17 cellular contexts compared by ENCODE assay signal in genomic region chr15:64070106-64070505, GRCh38. TPM values are rescaled to one million over a fixed set of nuclear protein-coding genes. Genes with fewer than 3 reads are reported as not detected.
DNase-seq lines count a peak whose midpoint lies in the region; ATAC-seq and TF ChIP-seq lines count a peak whose summit lies in the region.
"Had no signal": no experiment of that assay in that cellular context is flagged by ENCODE, and none has a peak within 500 bp of the region (broad histone marks: within the 10 kb centered on the region; RNA-seq: fewer than 3 reads in every experiment).

No MANE protein-coding gene starts in this region.

- TF ChIP-seq POLR2A in adrenal gland (IDR thresholded peaks at IDR 0.05): no peak

- TF ChIP-seq CTCF in HEK293 (tag by site-specific recombination; IDR thresholded peaks at IDR 0.05) (no peak), adrenal gland (IDR thresholded peaks at IDR 0.05) (no peak)

- peak overlapping the region; percentile 81 for H3K27ac Mint-ChIP-seq in memory B cell
- H3K27ac Mint-ChIP-seq: activated CD4-positive, alpha-beta memory T cell treated with anti-CD3 and anti-CD28 coated beads, Interleukin-2, amount 10 ng/mL, durations not matched to agents 7 days and 5 days; activated naive CD4-positive, alpha-beta T cell treated with anti-CD3 and anti-CD28 coated beads for 36 hours; natural killer cell treated with Interleukin-12 subunit alpha and Interleukin-12 subunit beta and Interleukin-15 and Interleukin-18, amount 100 ng/mL, for 72 hours had no signal

- H3K27ac ChIP-seq in HEK293 (ENCODE audit: extremely low read depth, low read depth, low read length) (no peak overlapping the region), adrenal gland (peak overlapping the region; percentile 22 to 95 (median 87)), temporal lobe (ENCODE audit: low read depth, low read length) (peak overlapping the region; percentile 6)

- intact Hi-C loops in adrenal gland (cut with DNase I): no loop called here

- 95 to 97% (median 97%) methylated on average over 3 of the region's 3 CpGs for WGBS in adrenal gland, 4 donors

- H3K4me3 ChIP-seq in HEK293 (ENCODE audit: low read depth, low read length): no peak overlapping the region
- no peak overlapping the region for H3K4me3 ChIP-seq in adrenal gland
- H3K4me3 ChIP-seq: upper lobe of left lung had no signal

- H3K4me3 Mint-ChIP-seq in memory B cell: no peak overlapping the region
- H3K4me3 Mint-ChIP-seq: activated CD4-positive, alpha-beta memory T cell treated with anti-CD3 and anti-CD28 coated beads, Interleukin-2, amount 10 ng/mL, durations not matched to agents 7 days and 5 days; activated naive CD4-positive, alpha-beta T cell treated with anti-CD3 and anti-CD28 coated beads for 36 hours; natural killer cell treated with Interleukin-12 subunit alpha and Interleukin-12 subunit beta and Interleukin-15 and Interleukin-18, amount 100 ng/mL, for 72 hours had no signal

- H3K27me3 Mint-ChIP-seq in memory B cell: no peaks in the 10 kb centered on the region
- H3K27me3 Mint-ChIP-seq: activated CD4-positive, alpha-beta memory T cell treated with anti-CD3 and anti-CD28 coated beads, Interleukin-2, amount 10 ng/mL, durations not matched to agents 7 days and 5 days; natural killer cell treated with Interleukin-12 subunit alpha and Interleukin-12 subunit beta and Interleukin-15 and Interleukin-18, amount 100 ng/mL, for 72 hours had no signal

- H3K9me3 ChIP-seq in HEK293 (ENCODE audit: control insufficient read depth, insufficient read depth, low read depth, low read length) (no peaks in the 10 kb centered on the region), adrenal gland (replicated peaks in 1 of 3) (no peaks in the 10 kb centered on the region)
- H3K9me3 ChIP-seq: upper lobe of left lung had no signal

- H3K4me1 ChIP-seq in HEK293 (ENCODE audit: control insufficient read depth, insufficient read depth, low read length) (no peaks in the 10 kb centered on the region), adrenal gland (replicated peaks in 1 of 2) (peaks cover 41 to 49% of the 10 kb centered on the region in 2 donors)

- DNase-seq in adrenal gland (no peak), memory B cell (ENCODE audit: low spot score in 2 of 2) (no peak), OCI-M2 (lab: John Stamatoyannopoulos, UW; ENCODE audit: unreplicated experiment) (no peak)
- no peak for DNase-seq in activated effector memory CD4-positive, alpha-beta T cell treated with Interleukin-2 at 50 U/mL for 16 hours
- DNase-seq in stimulated activated naive CD4-positive, alpha-beta T cell (lab: John Stamatoyannopoulos, UW): no peak
- DNase-seq: cortex of kidney, GOT3, hippocampal formation, NCI-H2107, NCI-H526 treated with DMSO at 0.1 percent for 48 hours had no signal

- H3K36me3 ChIP-seq in HEK293 (ENCODE audit: control insufficient read depth in 2 of 2, insufficient read depth in 1 of 2, low read length in 2 of 2) (peaks cover 0 to 11% of the 10 kb centered on the region in 2 experiments; a peak in 1 of 3 replicates), adrenal gland (replicated peaks in 1 of 2) (peaks cover 0 to 7% of the 10 kb centered on the region in 2 donors)

- CTCF ChIA-PET in HEK293 (lab: Yijun Ruan, JAX): interaction anchor here (0.8 to 5.2 kb wide), 4 partner anchors 13 to 477 kb away, joined by 3 to 60 read pairs (median 4); no protein-coding TSS in a partner anchor

- POLR2A ChIA-PET in HEK293 (lab: Yijun Ruan, JAX): interaction anchor here (1.3 kb wide), 1 partner anchor 24 kb away, joined by 5 read pairs; the partner anchor contains the start of gene CIAO2A

- no peak for ATAC-seq in memory B cell (ENCODE audit: low read depth)
- ATAC-seq in HG02588 (IDR thresholded peaks at IDR 0.05; ENCODE audit: unreplicated experiment): no peak
- ATAC-seq: natural killer cell treated with Interleukin-12 subunit alpha and Interleukin-12 subunit beta and Interleukin-15 and Interleukin-18, amount 100 ng/mL, for 72 hours had no signal

- no peaks in the 10 kb centered on the region for H3K27me3 ChIP-seq in adrenal gland
- H3K27me3 ChIP-seq: upper lobe of left lung had no signal

- no peaks in the 10 kb centered on the region for H3K9me3 Mint-ChIP-seq in memory B cell
- H3K9me3 Mint-ChIP-seq: activated CD4-positive, alpha-beta memory T cell treated with anti-CD3 and anti-CD28 coated beads, Interleukin-2, amount 10 ng/mL, durations not matched to agents 7 days and 5 days; activated naive CD4-positive, alpha-beta T cell treated with anti-CD3 and anti-CD28 coated beads for 36 hours; natural killer cell treated with Interleukin-12 subunit alpha and Interleukin-12 subunit beta and Interleukin-15 and Interleukin-18, amount 100 ng/mL, for 72 hours had no signal

- H3K36me3 Mint-ChIP-seq in memory B cell: peaks cover 13% of the 10 kb centered on the region

- peaks cover 15% of the 10 kb centered on the region for H3K4me1 Mint-ChIP-seq in memory B cell

TF ChIP-seq in HEK293, 187 proteins besides CTCF, POLR2A, EP300 and RAD21:
- TF ChIP-seq ZFP41 (tag by site-specific recombination; IDR thresholded peaks at IDR 0.05; ENCODE audit: borderline replicate concordance) (no peak), PRDM10 (tag by site-specific recombination; IDR thresholded peaks at IDR 0.05) (peak; percentile 70), ZNF645 (tag by site-specific recombination; IDR thresholded peaks at IDR 0.05) (no peak)

RNA-seq across cellular contexts. Expression of gene CIAO2A, which starts 23.5 kb away (rescaled TPM):
- total RNA-seq in adrenal gland: 100 to 1,000 TPM in 5 of 8 donors, 10 to 100 TPM in 3; 49.2 to 209 (median 118) TPM
- 100 to 1,000 TPM in 2 of 3 donors, 10 to 100 TPM in 1; 93.6 to 154 (median 108) TPM for polyA plus RNA-seq in adrenal gland
- total RNA-seq in temporal lobe: 29.0 TPM

RNA-seq across cellular contexts. Expression of gene DAPK2, which starts 23.8 kb away (rescaled TPM):
- total RNA-seq in adrenal gland: 1 to 10 TPM; 2.9 to 8.4 (median 6.5) TPM
- 1 to 10 TPM in 2 of 3 donors, under 1 TPM in 1; 0.97 to 8.7 (median 6.4) TPM for polyA plus RNA-seq in adrenal gland
- total RNA-seq in temporal lobe: 3.4 TPM

RNA-seq across cellular contexts. Expression of gene SNX1, which starts 25.7 kb away (rescaled TPM):
- total RNA-seq in adrenal gland (100 to 1,000 TPM in 6 of 8 donors, 10 to 100 TPM in 2; 79.7 to 251 (median 145) TPM), temporal lobe (26.8 TPM)
- polyA plus RNA-seq in adrenal gland: 100 to 1,000 TPM in 1 of 3 donors, 10 to 100 TPM in 2; 69.3 to 119 (median 78.1) TPM
